In the genomic region with DNA sequence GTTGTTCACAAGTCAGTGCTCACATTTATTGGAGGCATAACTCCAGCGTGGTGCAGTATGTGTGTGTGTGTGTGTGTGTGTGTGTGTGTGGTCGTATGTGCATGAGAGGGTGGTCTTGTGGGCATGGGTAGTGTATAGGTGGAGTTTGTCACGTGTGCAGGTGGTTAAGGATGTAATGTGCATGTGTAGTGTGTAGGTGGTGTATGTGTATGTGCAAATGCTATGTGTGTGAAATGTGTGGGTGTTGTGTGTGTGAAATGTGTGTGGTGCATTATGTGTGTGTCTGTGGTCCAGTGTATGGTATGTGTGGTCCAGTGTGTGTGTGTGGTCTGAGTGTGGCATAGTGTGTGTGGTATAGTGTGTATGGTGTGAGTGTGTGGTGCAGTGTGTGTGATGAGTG, we compare ENCODE assay signal across 22 cellular contexts.
"Had no signal": no experiment of that assay in that cellular context is flagged by ENCODE, and none has a peak within 500 bp of the region (broad histone marks: within the 10 kb centered on the region; RNA-seq: fewer than 3 reads in every experiment).

No MANE protein-coding gene starts in this region.

- H3K9me3 ChIP-seq: esophagus squamous epithelium, heart right ventricle, tibial nerve, vagina had no signal

- H3K27ac Mint-ChIP-seq: immature natural killer cell; nephron progenitor cell; progenitor cell of endocrine pancreas; stimulated activated naive CD8-positive, alpha-beta T cell treated with anti-CD3 and anti-CD28 coated beads, Interleukin-15, Interleukin-2, amounts not matched to agents 100 ng/mL and 50 ng/mL, for 24 hours; T-helper 1 cell treated with Interleukin-12 subunit alpha and Interleukin-12 subunit beta and Interleukin-4 antibody, amounts not matched to agents 30 μg/mL and 1 μg/mL, for 36 hours had no signal

- H3K9me3 Mint-ChIP-seq: immature natural killer cell; nephron progenitor cell; stimulated activated naive CD8-positive, alpha-beta T cell treated with anti-CD3 and anti-CD28 coated beads, Interleukin-15, Interleukin-2, amounts not matched to agents 100 ng/mL and 50 ng/mL, for 24 hours; T-helper 1 cell treated with Interleukin-12 subunit alpha and Interleukin-12 subunit beta and Interleukin-4 antibody, amounts not matched to agents 30 μg/mL and 1 μg/mL, for 36 hours had no signal

- H3K4me3 ChIP-seq: esophagus squamous epithelium, heart right ventricle, skin epidermis, tibial nerve, vagina had no signal

- H3K27ac ChIP-seq: brain microvascular endothelial cell, esophagus squamous epithelium, skin epidermis, tibial nerve, vagina had no signal

- H3K4me1 Mint-ChIP-seq: immature natural killer cell, nephron progenitor cell had no signal

- H3K4me1 ChIP-seq: vagina had no signal

- H3K36me3 ChIP-seq: brain microvascular endothelial cell, esophagus squamous epithelium, heart right ventricle, tibial nerve, vagina had no signal

- H3K27me3 Mint-ChIP-seq: progenitor cell of endocrine pancreas; stimulated activated naive CD8-positive, alpha-beta T cell treated with anti-CD3 and anti-CD28 coated beads, Interleukin-15, Interleukin-2, amounts not matched to agents 100 ng/mL and 50 ng/mL, for 24 hours had no signal

- DNase-seq: activated CD4-positive, alpha-beta T cell treated with anti-CD3 and anti-CD28 coated beads for 1 hour; activated CD8-positive, alpha-beta memory T cell treated with anti-CD3 and anti-CD28 coated beads for 24 hours; activated CD8-positive, alpha-beta memory T cell treated with anti-CD3 and anti-CD28 coated beads, Interleukin-2, amount 50 U/mL, for 48 hours; activated effector memory CD4-positive, alpha-beta T cell treated with anti-CD3 and anti-CD28 coated beads, Interleukin-2, amount 50 U/mL, for 16 hours; activated naive CD4-positive, alpha-beta T cell treated with anti-CD3 and anti-CD28 coated beads, Interleukin-2, amount 50 U/mL, for 16 hours; activated T-cell treated with anti-CD3 and anti-CD28 coated beads, Interleukin-2, amount 50 U/mL, for 48 hours; aorta; brain microvascular endothelial cell; cerebellar nuclear complex; cortex of kidney; effector CD4-positive, alpha-beta T cell; esophagus squamous epithelium; immature natural killer cell; occipital lobe had no signal

- H3K4me3 Mint-ChIP-seq: immature natural killer cell; nephron progenitor cell; stimulated activated naive CD8-positive, alpha-beta T cell treated with anti-CD3 and anti-CD28 coated beads, Interleukin-15, Interleukin-2, amounts not matched to agents 100 ng/mL and 50 ng/mL, for 24 hours; T-helper 1 cell treated with Interleukin-12 subunit alpha and Interleukin-12 subunit beta and Interleukin-4 antibody, amounts not matched to agents 30 μg/mL and 1 μg/mL, for 36 hours had no signal

- H3K36me3 Mint-ChIP-seq: immature natural killer cell had no signal

- H3K27me3 ChIP-seq: brain microvascular endothelial cell, esophagus squamous epithelium, heart right ventricle, tibial nerve, vagina had no signal
